Comparison of ENCODE assay signal across 1 cellular context in the genomic region with DNA sequence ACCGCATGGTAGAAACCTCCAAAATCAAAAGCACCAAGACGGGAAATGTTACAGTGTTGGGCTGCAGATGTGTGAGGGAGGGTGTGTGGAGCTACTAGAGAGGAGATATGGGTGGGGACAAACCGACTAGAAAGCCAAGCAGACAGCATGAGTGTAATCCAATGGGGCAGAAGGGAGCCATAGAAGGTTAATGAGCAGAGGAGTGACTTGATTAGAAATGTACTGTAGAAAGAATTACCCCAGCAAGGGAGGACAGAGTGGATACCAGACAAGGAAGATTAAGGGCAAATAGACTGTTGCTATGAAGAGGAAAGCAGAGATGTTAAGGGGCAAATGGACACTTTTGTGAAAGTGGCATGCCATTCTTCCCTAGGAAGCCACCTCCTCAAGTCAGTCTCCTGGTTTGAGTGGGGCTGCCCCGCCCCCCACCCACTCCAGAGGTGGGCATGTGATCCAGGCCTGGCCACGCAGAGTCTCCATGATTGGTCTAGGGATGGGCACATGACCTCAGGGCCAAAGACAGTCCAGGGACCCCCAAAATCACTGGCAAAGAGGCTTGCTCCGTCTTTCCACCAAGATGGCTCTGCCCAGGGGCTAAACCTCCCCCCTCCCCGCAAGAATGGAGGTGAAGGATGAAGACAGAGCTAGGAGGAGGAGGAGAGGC.
TF ChIP-seq lines count a peak whose summit lies in the region.

No MANE protein-coding gene starts in this region.

TF ChIP-seq in HepG2, 621 proteins besides CTCF, POLR2A, EP300 and RAD21:
- peak; percentile 33 for TF ChIP-seq ZFP36 (IDR thresholded peaks at IDR 0.05; ENCODE audit: borderline replicate concordance, low read depth, low read length, partially characterized antibody)
- TF ChIP-seq POLR2G (IDR thresholded peaks at IDR 0.05; ENCODE audit: low read depth, low read length) = no peak
TF ChIP-seq in HepG2: peak in this region for 1.
